Comparison of ENCODE assay signal across 8 cellular contexts in the genomic region with DNA sequence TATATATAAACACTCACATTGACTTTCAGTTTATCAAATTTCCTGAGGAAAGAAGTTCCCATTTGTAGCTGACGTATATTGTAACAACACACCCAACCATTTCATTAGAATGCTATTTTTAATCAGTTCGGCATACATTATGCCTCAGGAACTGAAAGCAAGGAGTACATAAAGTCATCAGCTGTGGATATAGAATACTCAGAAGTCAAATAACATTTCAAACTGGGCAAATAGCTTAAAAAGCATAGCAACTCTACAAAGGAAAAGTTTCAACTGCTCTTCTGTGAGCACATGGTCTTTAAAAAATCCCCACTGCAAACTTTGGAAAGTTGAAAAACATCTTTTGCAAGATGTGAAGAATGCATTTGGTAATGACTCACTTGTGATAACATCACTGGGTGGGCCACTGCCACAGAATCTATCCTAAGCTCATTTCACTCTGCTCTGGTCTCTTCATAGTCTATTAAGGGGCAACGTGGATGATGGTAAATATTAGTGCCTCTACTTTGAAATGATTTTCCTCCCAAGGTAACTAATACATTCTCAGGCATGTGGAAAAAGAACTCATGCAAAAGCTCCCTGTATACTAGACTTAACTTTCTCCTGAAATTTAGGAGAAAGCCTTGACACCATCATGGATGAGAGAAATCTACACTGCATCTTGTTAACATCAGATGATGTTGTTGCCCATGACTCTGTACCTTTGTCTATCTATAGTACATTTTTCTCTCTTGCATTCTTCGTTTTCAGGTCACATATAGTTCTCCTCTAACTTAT. TPM values are rescaled to one million over a fixed set of nuclear protein-coding genes. Genes with fewer than 3 reads are reported as not detected.
A peak's percentile ranks its signal among the peaks of the same experiment; 100 is the strongest.
DNase-seq lines count a peak whose midpoint lies in the region; ATAC-seq and TF ChIP-seq lines count a peak whose summit lies in the region.

No MANE protein-coding gene starts in this region.

- in situ Hi-C loops in astrocyte of the spinal cord (cut with HindIII; ENCODE audit: low sequenced_read_pairs) = no loop called here

- H3K79me2 ChIP-seq in MM.1S (ENCODE audit: low read length) = no peaks in the 10 kb centered on the region

- H4K20me1 ChIP-seq in MM.1S (ENCODE audit: insufficient read depth, low read length) = no peaks in the 10 kb centered on the region

- H3K9me3 ChIP-seq in muscle layer of duodenum (ENCODE audit: control insufficient read depth in 1 of 2, low read length in 2 of 2) (no peaks in the 10 kb centered on the region), MM.1S (replicated peaks; ENCODE audit: insufficient read depth, low read length) (no peaks in the 10 kb centered on the region)

- H3K36me3 ChIP-seq in muscle layer of duodenum (ENCODE audit: control insufficient read depth in 1 of 2, insufficient read depth in 2 of 2, low read length in 2 of 2) (no peaks in the 10 kb centered on the region), MM.1S (replicated peaks; ENCODE audit: insufficient read depth, low read length) (no peaks in the 10 kb centered on the region)

- peak overlapping the region; percentile 80 to 97 (median 89) for H3K27ac Mint-ChIP-seq in CD14-positive monocyte

- H3K36me3 Mint-ChIP-seq in CD14-positive monocyte = peaks cover 36 to 44% of the 10 kb centered on the region in 2 donors

- ATAC-seq in HG03159 (IDR thresholded peaks at IDR 0.05; ENCODE audit: unreplicated experiment) = peak; percentile 37
- ATAC-seq in left lobe of liver = no peak
- no peak for ATAC-seq in HG03108 (IDR thresholded peaks at IDR 0.05; ENCODE audit: unreplicated experiment)
- ATAC-seq in GM19324 (IDR thresholded peaks at IDR 0.05; ENCODE audit: low FRiP score, unreplicated experiment) = no peak

- intact Hi-C loops in CD14-positive monocyte (cut with micrococcal nuclease) = no loop called here

- no peak overlapping the region; the same call in 1 of the 2 replicates for H3K4me2 ChIP-seq in MM.1S (ENCODE audit: low read depth, low read length)

- H3F3A ChIP-seq in MM.1S (ENCODE audit: insufficient read depth, low read length) = peaks cover 3% of the 10 kb centered on the region; the same call in 1 of the 2 replicates

- peaks cover 0 to 7% of the 10 kb centered on the region in 2 donors for H3K4me1 ChIP-seq in muscle layer of duodenum (ENCODE audit: control insufficient read depth in 1 of 2, insufficient read depth in 2 of 2, low read length in 2 of 2)
- H3K4me1 ChIP-seq in MM.1S (ENCODE audit: low read length) = peaks cover 10% of the 10 kb centered on the region

- TF ChIP-seq CTCF in CD14-positive monocyte (IDR thresholded peaks at IDR 0.05) (no peak), astrocyte of the spinal cord (IDR thresholded peaks at IDR 0.05; ENCODE audit: low read depth, low read length) (no peak), MM.1S (IDR thresholded peaks at IDR 0.05; ENCODE audit: low read length) (no peak)

- H3K9ac ChIP-seq in MM.1S (ENCODE audit: low read length) = no peak overlapping the region

- H3K4me3 ChIP-seq in astrocyte of the spinal cord (ENCODE audit: low read depth, low read length) (no peak overlapping the region), muscle layer of duodenum (ENCODE audit: low read depth in 1 of 2, low read length in 2 of 2) (no peak overlapping the region), MM.1S (ENCODE audit: low read length) (no peak overlapping the region)

- H3K27ac ChIP-seq in muscle layer of duodenum (ENCODE audit: low read length) = peak overlapping the region; percentile 47
- H3K27ac ChIP-seq in MM.1S (ENCODE audit: low read length) = no peak overlapping the region

- H3K4me3 Mint-ChIP-seq in CD14-positive monocyte = peak overlapping the region; percentile 45 to 57

- no peaks in the 10 kb centered on the region for H3K27me3 ChIP-seq in muscle layer of duodenum (ENCODE audit: low read depth, low read length)
- H3K27me3 ChIP-seq in MM.1S (replicated peaks; ENCODE audit: insufficient read depth, low read length) = no peaks in the 10 kb centered on the region

- no peaks in the 10 kb centered on the region for H3K9me2 ChIP-seq in MM.1S (replicated peaks; ENCODE audit: insufficient read depth, low read length)

- no peaks in the 10 kb centered on the region for H3K9me3 Mint-ChIP-seq in CD14-positive monocyte

- DNase-seq in CD14-positive monocyte (ENCODE audit: low spot score) = no peak
- DNase-seq in astrocyte of the spinal cord (ENCODE audit: low read depth, low spot score) = peak; percentile 85
- DNase-seq in MM.1S = no peak
- DNase-seq in left lobe of liver (ENCODE audit: low spot score) = no peak

- peaks cover 34% of the 10 kb centered on the region for H3K4me1 Mint-ChIP-seq in CD14-positive monocyte

- H3K27me3 Mint-ChIP-seq in CD14-positive monocyte (ENCODE audit: low read depth in 3 of 3) = no peaks in the 10 kb centered on the region

- no peak overlapping the region for H2AFZ ChIP-seq in MM.1S (ENCODE audit: low read length)

RNA-seq across cellular contexts. Expression of a gene that starts 49.2 kb away (rescaled TPM):
- polyA plus RNA-seq in CD14-positive monocyte = 100 to 1,000 TPM in 1 of 2 donors, 10 to 100 TPM in 1; 88.4 to 114 TPM
- total RNA-seq in left lobe of liver = 30.0 TPM
